In genomic region chr13:30895773-30896172, GRCh38 we compare ENCODE assay signal across 14 cellular contexts. TPM values are rescaled to one million over a fixed set of nuclear protein-coding genes. Genes with fewer than 3 reads are reported as not detected.
DNase-seq lines count a peak whose midpoint lies in the region; ATAC-seq, FAIRE-seq and TF ChIP-seq lines count a peak whose summit lies in the region.
"Had no signal": no experiment of that assay in that cellular context is flagged by ENCODE, and none has a peak within 500 bp of the region (broad histone marks: within the 10 kb centered on the region; RNA-seq: fewer than 3 reads in every experiment).

No MANE protein-coding gene starts in this region.

- no peak overlapping the region for H3K4me3 ChIP-seq in choroid plexus epithelial cell (ENCODE audit: low read depth, low read length)
- no peak overlapping the region for H3K4me3 ChIP-seq in kidney epithelial cell (ENCODE audit: low read depth, low read length)
- no peak overlapping the region for H3K4me3 ChIP-seq in smooth muscle cell
- H3K4me3 ChIP-seq: K562 had no signal

- H3F3A ChIP-seq in smooth muscle cell (ENCODE audit: low read depth) = peaks cover 3% of the 10 kb centered on the region

- peak overlapping the region; percentile 89 for H2AFZ ChIP-seq in smooth muscle cell (ENCODE audit: low read depth)

- H3K4me3 Mint-ChIP-seq in stimulated activated effector memory CD8-positive, alpha-beta T cell treated with anti-CD3 and anti-CD28 coated beads, Interleukin-12 subunit alpha, Interleukin-12 subunit beta, amount 100 ng/mL, for 72 hours = no peak overlapping the region

- no peak for ATAC-seq in stimulated activated effector memory CD8-positive, alpha-beta T cell treated with anti-CD3 and anti-CD28 coated beads, Interleukin-12 subunit alpha, Interleukin-12 subunit beta, amount 100 ng/mL, for 72 hours
- no peak for ATAC-seq in GM21360 (IDR thresholded peaks at IDR 0.05; ENCODE audit: unreplicated experiment)
- ATAC-seq: K562 had no signal

- DNase-seq in H54 (ENCODE audit: insufficient read length, low spot score) = peak; percentile 27
- peak; percentile 97 for DNase-seq in choroid plexus epithelial cell (ENCODE audit: low read depth)
- DNase-seq in kidney epithelial cell (ENCODE audit: low read depth) = peak; percentile 41
- DNase-seq in smooth muscle cell (lab: John Stamatoyannopoulos, UW; ENCODE audit: unreplicated experiment) = no peak
- no peak for DNase-seq in NCI-H146 (lab: John Stamatoyannopoulos, UW)
- DNase-seq in activated CD4-positive, alpha-beta T cell treated with anti-CD3 and anti-CD28 coated beads for 4 hours = no peak
- DNase-seq in stimulated activated effector memory CD8-positive, alpha-beta T cell treated with anti-CD3 and anti-CD28 coated beads, Interleukin-12 subunit alpha, Interleukin-12 subunit beta, amount 100 ng/mL, for 72 hours (ENCODE audit: low spot score in 2 of 2) = no peak
- DNase-seq: activated CD8-positive, alpha-beta memory T cell treated with anti-CD3 and anti-CD28 coated beads, Interleukin-2, amount 50 U/mL, for 4 hours; NCI-H524 had no signal

- no peak for FAIRE-seq in H54 (lab: Jason Lieb, UNC)
- FAIRE-seq: colon, islet of Langerhans, K562 had no signal

- H3K36me3 ChIP-seq in kidney epithelial cell (ENCODE audit: control insufficient read depth, insufficient read depth, low read length) (no peaks in the 10 kb centered on the region), smooth muscle cell (ENCODE audit: low read depth) (no peaks in the 10 kb centered on the region)

- H3K9me3 ChIP-seq in smooth muscle cell (replicated peaks; ENCODE audit: low read depth) = no peaks in the 10 kb centered on the region

- no peak overlapping the region for H3K27ac Mint-ChIP-seq in stimulated activated effector memory CD8-positive, alpha-beta T cell treated with anti-CD3 and anti-CD28 coated beads, Interleukin-12 subunit alpha, Interleukin-12 subunit beta, amount 100 ng/mL, for 72 hours

- no peak for TF ChIP-seq POLR2A in H54 (IDR thresholded peaks at IDR 0.05; ENCODE audit: low read depth, low read length)

- TF ChIP-seq CTCF in choroid plexus epithelial cell (conservative IDR thresholded peaks at IDR 0.05; ENCODE audit: low read depth, low read length) (peak; percentile 20), kidney epithelial cell (IDR thresholded peaks at IDR 0.05; ENCODE audit: insufficient read depth, low read length, poor library complexity, severe bottlenecking) (no peak), smooth muscle cell (IDR thresholded peaks at IDR 0.05; ENCODE audit: borderline replicate concordance, insufficient read depth, poor library complexity, severe bottlenecking) (no peak)

- H3K27me3 ChIP-seq in kidney epithelial cell (ENCODE audit: control insufficient read depth, insufficient read depth, low read length) = no peaks in the 10 kb centered on the region
- no peaks in the 10 kb centered on the region for H3K27me3 ChIP-seq in smooth muscle cell (ENCODE audit: low read depth)

- 2% methylated on average over 4 of the region's 4 CpGs for WGBS in smooth muscle cell (ENCODE audit: low lambda C conversion rate)

- no peaks in the 10 kb centered on the region for H3K36me3 Mint-ChIP-seq in stimulated activated effector memory CD8-positive, alpha-beta T cell treated with anti-CD3 and anti-CD28 coated beads, Interleukin-12 subunit alpha, Interleukin-12 subunit beta, amount 100 ng/mL, for 72 hours

- H3K9ac ChIP-seq in smooth muscle cell (ENCODE audit: low read depth) = peak overlapping the region; percentile 61

- no peaks in the 10 kb centered on the region for H3K79me2 ChIP-seq in smooth muscle cell (ENCODE audit: low read depth)

- peaks cover 18% of the 10 kb centered on the region for H3K4me1 Mint-ChIP-seq in stimulated activated effector memory CD8-positive, alpha-beta T cell treated with anti-CD3 and anti-CD28 coated beads, Interleukin-12 subunit alpha, Interleukin-12 subunit beta, amount 100 ng/mL, for 72 hours

- no peaks in the 10 kb centered on the region for H3K9me3 Mint-ChIP-seq in stimulated activated effector memory CD8-positive, alpha-beta T cell treated with anti-CD3 and anti-CD28 coated beads, Interleukin-12 subunit alpha, Interleukin-12 subunit beta, amount 100 ng/mL, for 72 hours

- no peaks in the 10 kb centered on the region for H4K20me1 ChIP-seq in smooth muscle cell (ENCODE audit: low read depth)

- H3K27ac ChIP-seq in smooth muscle cell (ENCODE audit: low read depth) = peak overlapping the region; percentile 89

- H3K4me1 ChIP-seq in smooth muscle cell (ENCODE audit: low read depth) = peaks cover 14% of the 10 kb centered on the region

- H3K4me2 ChIP-seq in smooth muscle cell = peak overlapping the region; percentile 62

RNA-seq across cellular contexts. Expression of gene MEDAG, which starts 10.3 kb away (rescaled TPM):
- total RNA-seq in kidney epithelial cell (3.2 and 4.7 TPM in 2 replicates), smooth muscle cell (not detected in 2 replicates)
- not detected in 2 replicates for polyA plus RNA-seq in smooth muscle cell
- total RNA-seq: K562; T-helper 1 cell treated with Interleukin-12 subunit alpha and Interleukin-12 subunit beta and Interleukin-4 antibody, amounts not matched to agents 30 ng/mL and 1 ng/mL, for 36 hours had no signal
- polyA plus RNA-seq: K562 had no signal

RNA-seq across cellular contexts. Expression of gene TEX26, which starts 36.7 kb away (rescaled TPM):
- total RNA-seq in kidney epithelial cell (not detected in 2 replicates), smooth muscle cell (0.58 and 0.72 TPM in 2 replicates)
- 0.26 and 0.42 TPM in 2 replicates for polyA plus RNA-seq in smooth muscle cell
- total RNA-seq: K562; T-helper 1 cell treated with Interleukin-12 subunit alpha and Interleukin-12 subunit beta and Interleukin-4 antibody, amounts not matched to agents 30 ng/mL and 1 ng/mL, for 36 hours had no signal
- polyA plus RNA-seq: K562 had no signal

Comparison
In these comparisons a context has a peak if more than half of its experiments do, and no peak if none do; other contexts are left out.
1. DNase-seq: peak in H54 (single experiment), choroid plexus epithelial cell (single experiment) and kidney epithelial cell (single experiment); none in smooth muscle cell (single experiment), NCI-H146 (single experiment), activated CD4-positive, alpha-beta T cell treated with anti-CD3 and anti-CD28 coated beads for 4 hours (0 of 2) and stimulated activated effector memory CD8-positive, alpha-beta T cell treated with anti-CD3 and anti-CD28 coated beads, Interleukin-12 subunit alpha, Interleukin-12 subunit beta, amount 100 ng/mL, for 72 hours (0 of 2).